In genomic region chr16:62870554-62870953, GRCh38 we compare ENCODE assay signal across 22 cellular contexts.
A peak's percentile ranks its signal among the peaks of the same experiment; 100 is the strongest.
DNase-seq lines count a peak whose midpoint lies in the region; ATAC-seq, FAIRE-seq and TF ChIP-seq lines count a peak whose summit lies in the region.
"Had no signal": no experiment of that assay in that cellular context is flagged by ENCODE, and none has a peak within 500 bp of the region (broad histone marks: within the 10 kb centered on the region; RNA-seq: fewer than 3 reads in every experiment).

No MANE protein-coding gene starts in this region.

- in situ Hi-C loops in GM12878 (cut with MboI): no loop called here

- TF ChIP-seq POLR2A in GM12878 (IDR thresholded peaks at IDR 0.05; ENCODE audit: low read depth, low read length) (no peak), vagina (IDR thresholded peaks at IDR 0.05) (no peak)

- H3K4me2 ChIP-seq in MM.1S (ENCODE audit: low read depth, low read length) (no peak overlapping the region), GM12878 (ENCODE audit: control insufficient read depth, insufficient read depth) (no peak overlapping the region), neural cell (ENCODE audit: low read length) (no peak overlapping the region)
- H3K4me2 ChIP-seq: A549 had no signal

- ATAC-seq in GM12878 (peak; percentile 42; the same call in 1 of the 3 replicates), HG03139 (IDR thresholded peaks at IDR 0.05; ENCODE audit: unreplicated experiment) (no peak), HG03565 (IDR thresholded peaks at IDR 0.05; ENCODE audit: unreplicated experiment) (no peak)
- ATAC-seq: A549; activated CD8-positive, alpha-beta T cell treated with anti-CD3 and anti-CD28 coated beads for 36 hours; activated naive CD4-positive, alpha-beta T cell treated with anti-CD3 and anti-CD28 coated beads, Interleukin-2, amount 50 U/mL, for 72 hours; activated T-cell treated with anti-CD3 and anti-CD28 coated beads, Interleukin-2, amount 50 U/mL, for 72 hours; naive thymus-derived CD4-positive, alpha-beta T cell had no signal

- H4K20me1 ChIP-seq in MM.1S (ENCODE audit: insufficient read depth, low read length) (no peaks in the 10 kb centered on the region), GM12878 (ENCODE audit: control insufficient read depth, insufficient read depth) (no peaks in the 10 kb centered on the region), neural cell (ENCODE audit: insufficient read depth) (no peaks in the 10 kb centered on the region)

- no peak overlapping the region for H3K27ac ChIP-seq in MM.1S (ENCODE audit: low read length)
- no peak overlapping the region for H3K27ac ChIP-seq in GM12878 (ENCODE audit: control insufficient read depth, insufficient read depth)
- H3K27ac ChIP-seq in neural cell (ENCODE audit: low read length): no peak overlapping the region
- no peak overlapping the region for H3K27ac ChIP-seq in vagina
- H3K27ac ChIP-seq: A549, brain microvascular endothelial cell, RWPE1, VCaP had no signal

- intact Hi-C loops in GM12878 (cut with micrococcal nuclease; ENCODE audit: unreplicated experiment) (loop anchor here (1.0 to 10.0 kb wide), 2 partner anchors 236 to 645 kb away; no protein-coding TSS in a partner anchor), vagina (cut with DNase I) (no loop called here)

- POLR2A ChIA-PET in GM12878 (lab: Charles Lee): no interaction called here

- no peak overlapping the region for H3K9ac ChIP-seq in MM.1S (ENCODE audit: low read length)
- no peak overlapping the region for H3K9ac ChIP-seq in GM12878 (ENCODE audit: control insufficient read depth, insufficient read depth, low read length)
- H3K9ac ChIP-seq in neural cell (ENCODE audit: low read length): no peak overlapping the region

- no peak overlapping the region for H3K4me3 ChIP-seq in MM.1S (ENCODE audit: low read length)
- no peak overlapping the region for H3K4me3 ChIP-seq in GM12878
- no peak overlapping the region for H3K4me3 ChIP-seq in neural cell (ENCODE audit: low read length)
- H3K4me3 ChIP-seq in vagina: no peak overlapping the region
- H3K4me3 ChIP-seq: A549, lung had no signal

- DNase-seq in NCI-H2081 (lab: John Stamatoyannopoulos, UW) (peak; percentile 9), NCI-H2081 treated with DMSO at 0.1 percent for 48 hours (lab: John Stamatoyannopoulos, UW) (no peak), MM.1S (no peak), GM12878 (ENCODE audit: low read depth, low spot score) (no peak), vagina (ENCODE audit: extremely low spot score in 2 of 2) (no peak)
- DNase-seq: activated CD8-positive, alpha-beta T cell treated with anti-CD3 and anti-CD28 coated beads for 36 hours; activated T-cell treated with anti-CD3 and anti-CD28 coated beads, Interleukin-2, amount 50 U/mL, for 72 hours; brain microvascular endothelial cell; DND-41; naive thymus-derived CD4-positive, alpha-beta T cell; NCI-H187; NCI-H774; T-helper 1 cell; trophoblast cell had no signal

- H3K9me2 ChIP-seq in MM.1S (replicated peaks; ENCODE audit: insufficient read depth, low read length) (no peaks in the 10 kb centered on the region), neural cell (ENCODE audit: insufficient read depth, low read length) (no peaks in the 10 kb centered on the region)

- TF ChIP-seq CTCF in MM.1S (IDR thresholded peaks at IDR 0.05; ENCODE audit: low read length) (0 out of 2 replicates have a peak, but pooled peaks have one; percentile 11), GM12878 (IDR thresholded peaks at IDR 0.05 in 2 of 3, conservative IDR thresholded peaks at IDR 0.05 in 1 of 3; ENCODE audit: control insufficient read depth in 2 of 3, extremely low read depth in 1 of 3, insufficient read depth in 1 of 3, low read depth in 3 of 3, low read length in 3 of 3) (no peak; a peak in 1 of 6 replicates), neural cell (IDR thresholded peaks at IDR 0.05; ENCODE audit: poor library complexity, severe bottlenecking) (peak; percentile 72), vagina (IDR thresholded peaks at IDR 0.05) (no peak)

- no peak for FAIRE-seq in GM12878 (lab: Jason Lieb, UNC)
- FAIRE-seq: A549 had no signal

- H3K36me3 ChIP-seq in MM.1S (replicated peaks; ENCODE audit: insufficient read depth, low read length) (no peaks in the 10 kb centered on the region), GM12878 (ENCODE audit: control insufficient read depth in 2 of 2, insufficient read depth in 2 of 2, low read length in 1 of 2) (no peaks in the 10 kb centered on the region), neural cell (ENCODE audit: insufficient read depth, low read length) (no peaks in the 10 kb centered on the region), vagina (no peaks in the 10 kb centered on the region)
- H3K36me3 ChIP-seq: brain microvascular endothelial cell had no signal

- SMC1A ChIA-PET in GM12878 (lab: Charles Lee; ENCODE audit: uncharacterized antibody, unreplicated experiment): interaction anchor here (0.6 to 2.0 kb wide), 2 partner anchors 55 to 646 kb away, joined by 3 to 14 read pairs; no protein-coding TSS in a partner anchor

- H3F3A ChIP-seq in MM.1S (ENCODE audit: insufficient read depth, low read length) (no peaks in the 10 kb centered on the region), neural cell (ENCODE audit: insufficient read depth, low read length, poor library complexity, severe bottlenecking) (no peaks in the 10 kb centered on the region)

- TF ChIP-seq EP300 in GM12878 (IDR thresholded peaks at IDR 0.05; ENCODE audit: borderline replicate concordance in 1 of 2, control insufficient read depth in 1 of 2, low read depth in 2 of 2, low read length in 2 of 2) (no peak), neural cell (conservative IDR thresholded peaks at IDR 0.05; ENCODE audit: poor library complexity, severe bottlenecking) (no peak)

- H3K9me3 ChIP-seq in MM.1S (replicated peaks; ENCODE audit: insufficient read depth, low read length): no peaks in the 10 kb centered on the region
- H3K9me3 ChIP-seq in GM12878 (replicated peaks; ENCODE audit: control insufficient read depth, insufficient read depth, low read length): no peaks in the 10 kb centered on the region
- no peaks in the 10 kb centered on the region for H3K9me3 ChIP-seq in neural cell (ENCODE audit: low read length)
- no peaks in the 10 kb centered on the region for H3K9me3 ChIP-seq in vagina

- BruUV-seq in GM12878 (replicated peaks; lab: Mats Ljungman, UMichigan): no TSS peak

- H3K79me2 ChIP-seq in MM.1S (ENCODE audit: low read length): no peaks in the 10 kb centered on the region
- no peaks in the 10 kb centered on the region for H3K79me2 ChIP-seq in GM12878 (ENCODE audit: control insufficient read depth, insufficient read depth, low read length)
- no peaks in the 10 kb centered on the region for H3K79me2 ChIP-seq in neural cell (replicated peaks; ENCODE audit: insufficient read depth, low read length)

- RAD21 ChIA-PET in GM12878 (lab: Charles Lee; ENCODE audit: unreplicated experiment): interaction anchor here (0.8 to 1.8 kb wide), 4 partner anchors 231 to 646 kb away, joined by 4 to 6 read pairs (median 5); no protein-coding TSS in a partner anchor

- H3K27me3 ChIP-seq in MM.1S (replicated peaks; ENCODE audit: insufficient read depth, low read length) (no peaks in the 10 kb centered on the region), GM12878 (replicated peaks in 1 of 2; ENCODE audit: control insufficient read depth in 2 of 2, insufficient read depth in 2 of 2, low read length in 1 of 2) (no peaks in the 10 kb centered on the region), neural cell (ENCODE audit: insufficient read depth, low read depth, low read length) (no peaks in the 10 kb centered on the region), vagina (no peaks in the 10 kb centered on the region)
- H3K27me3 ChIP-seq: brain microvascular endothelial cell had no signal

- H2AFZ ChIP-seq in MM.1S (ENCODE audit: low read length) (no peak overlapping the region), GM12878 (ENCODE audit: control insufficient read depth, low read depth, low read length) (no peak overlapping the region), neural cell (ENCODE audit: low read depth, low read length) (no peak overlapping the region)

- no peaks in the 10 kb centered on the region for H3K4me1 ChIP-seq in MM.1S (ENCODE audit: low read length)
- H3K4me1 ChIP-seq in GM12878 (ENCODE audit: control insufficient read depth, insufficient read depth, low read length): no peaks in the 10 kb centered on the region
- no peaks in the 10 kb centered on the region for H3K4me1 ChIP-seq in vagina
- H3K4me1 ChIP-seq: A549 had no signal

- CTCF ChIA-PET in GM12878 (lab: Yijun Ruan, JAX): interaction anchor here (1.0 to 2.0 kb wide), 4 partner anchors 641 to 680 kb away, joined by 4 to 16 read pairs (median 8); no protein-coding TSS in a partner anchor

- TF ChIP-seq RAD21 in GM12878 (IDR thresholded peaks at IDR 0.05; ENCODE audit: insufficient read depth, low read depth, low read length) (peak; percentile 48), neural cell (conservative IDR thresholded peaks at IDR 0.05) (peak; percentile 81)

TF ChIP-seq in GM12878, 131 proteins besides CTCF, POLR2A, EP300 and RAD21:
- peak; percentile 21; the same call in 1 of the 2 replicates for TF ChIP-seq SMC3 (IDR thresholded peaks at IDR 0.05; ENCODE audit: borderline replicate concordance, low read length)
- TF ChIP-seq SIN3A (IDR thresholded peaks at IDR 0.05; ENCODE audit: low read depth, low read length): no peak

TF ChIP-seq in neural cell, 6 proteins besides CTCF, POLR2A, EP300 and RAD21 (continues in another document):
- TF ChIP-seq SMC3 (conservative IDR thresholded peaks at IDR 0.05; ENCODE audit: poor library complexity): peak; percentile 81
- TF ChIP-seq POLR2AphosphoS5 (IDR thresholded peaks at IDR 0.05): no peak
- no peak for TF ChIP-seq TAF1 (IDR thresholded peaks at IDR 0.05; ENCODE audit: low read depth)
- TF ChIP-seq EZH2 (IDR thresholded peaks at IDR 0.05; ENCODE audit: borderline replicate concordance, insufficient read depth, low read length, poor library complexity, severe bottlenecking): no peak
- TF ChIP-seq MXI1 (conservative IDR thresholded peaks at IDR 0.05; ENCODE audit: poor library complexity, severe bottlenecking): no peak

Comparison
In these comparisons a context has a peak if more than half of its experiments do, and no peak if none do; other contexts are left out.
1. DNase-seq: peak in NCI-H2081 (2 of 2); none in NCI-H2081 treated with DMSO at 0.1 percent for 48 hours (single experiment), MM.1S (single experiment), GM12878 (single experiment) and vagina (0 of 2).
2. CTCF ChIP-seq: peak in MM.1S (single experiment) and neural cell (single experiment); none in GM12878 (0 of 3) and vagina (0 of 3).